8 cellular contexts compared by ENCODE assay signal in genomic region chr2:40244251-40245010, GRCh38.
DNase-seq lines count a peak whose midpoint lies in the region; ATAC-seq and TF ChIP-seq lines count a peak whose summit lies in the region.

No MANE protein-coding gene starts in this region.

- no peak overlapping the region for H2AFZ ChIP-seq in Karpas-422 (ENCODE audit: low read length)
- H2AFZ ChIP-seq in fibroblast of lung (ENCODE audit: low read length), result no peak overlapping the region

- H3K4me1 ChIP-seq in Karpas-422 (ENCODE audit: low read length) (peaks cover 3% of the 10 kb centered on the region), fibroblast of lung (ENCODE audit: control insufficient read depth, extremely low read depth, insufficient read depth, low read length) (peaks cover 17% of the 10 kb centered on the region)

- H3K9me3 Mint-ChIP-seq in neural crest cell (peaks cover 2% of the 10 kb centered on the region), natural killer cell (no peaks in the 10 kb centered on the region)

- H3K4me3 Mint-ChIP-seq in neural crest cell, result no peak overlapping the region
- H3K4me3 Mint-ChIP-seq in natural killer cell, result no peak overlapping the region

- no peaks in the 10 kb centered on the region for H3K9me3 ChIP-seq in Karpas-422 (ENCODE audit: low read length)
- no peaks in the 10 kb centered on the region for H3K9me3 ChIP-seq in fibroblast of lung (ENCODE audit: control insufficient read depth, insufficient read depth, low read depth, low read length)

- H3K27me3 Mint-ChIP-seq in neural crest cell (ENCODE audit: low read depth) (no peaks in the 10 kb centered on the region), natural killer cell (ENCODE audit: low read depth in 2 of 2) (no peaks in the 10 kb centered on the region)

- H4K20me1 ChIP-seq in Karpas-422 (ENCODE audit: insufficient read depth, low read depth, low read length), result no peaks in the 10 kb centered on the region
- no peaks in the 10 kb centered on the region for H4K20me1 ChIP-seq in fibroblast of lung (ENCODE audit: control insufficient read depth, extremely low read depth, insufficient read depth, low read length)

- H3K27ac Mint-ChIP-seq in neural crest cell (ENCODE audit: unreplicated experiment) (peak overlapping the region; percentile 8), natural killer cell (no peak overlapping the region)

- ATAC-seq in GM21390 (IDR thresholded peaks at IDR 0.05; ENCODE audit: unreplicated experiment), result peak; percentile 85
- ATAC-seq in natural killer cell, result no peak

- H3K4me1 Mint-ChIP-seq in neural crest cell (peaks cover 23% of the 10 kb centered on the region), natural killer cell (no peaks in the 10 kb centered on the region)

- intact Hi-C loops in natural killer cell (cut with micrococcal nuclease), result no loop called here

- H3K27me3 ChIP-seq in Karpas-422 (ENCODE audit: low read length) (no peaks in the 10 kb centered on the region), fibroblast of lung (ENCODE audit: control insufficient read depth, insufficient read depth, low read length) (no peaks in the 10 kb centered on the region)

- CTCF ChIA-PET in RWPE1 (lab: Yijun Ruan, JAX), result interaction anchor here (0.6 to 1.3 kb wide), 8 partner anchors 10 to 514 kb away, joined by 3 to 11 read pairs (median 4); no protein-coding TSS in a partner anchor

- H3K79me2 ChIP-seq in Karpas-422 (ENCODE audit: low read length), result no peaks in the 10 kb centered on the region
- no peaks in the 10 kb centered on the region for H3K79me2 ChIP-seq in fibroblast of lung (ENCODE audit: control insufficient read depth, insufficient read depth, low read length)

- POLR2A ChIA-PET in RWPE1 (lab: Yijun Ruan, JAX; ENCODE audit: low non-redundant PET), result no interaction called here

- H3K9me2 ChIP-seq in Karpas-422 (replicated peaks; ENCODE audit: insufficient read depth, low read length), result no peaks in the 10 kb centered on the region

- peak; percentile 42 for TF ChIP-seq CTCF in RWPE1 (conservative IDR thresholded peaks at IDR 0.05; ENCODE audit: low read depth)
- TF ChIP-seq CTCF in fibroblast of lung (conservative IDR thresholded peaks at IDR 0.05 in 1 of 2, IDR thresholded peaks at IDR 0.05 in 1 of 2; ENCODE audit: low read depth in 1 of 2, low read length in 2 of 2), result peak; percentile 70 to 74
- TF ChIP-seq CTCF in neural crest cell (conservative IDR thresholded peaks at IDR 0.05), result peak; percentile 62
- no peak for TF ChIP-seq CTCF in natural killer cell (IDR thresholded peaks at IDR 0.05)

- H3K36me3 ChIP-seq in Karpas-422 (ENCODE audit: insufficient read depth, low read length) (no peaks in the 10 kb centered on the region), fibroblast of lung (ENCODE audit: control insufficient read depth, insufficient read depth, low read length) (no peaks in the 10 kb centered on the region)

- H3K4me2 ChIP-seq in Karpas-422 (ENCODE audit: low read depth, low read length, poor library complexity, severe bottlenecking) (no peak overlapping the region), fibroblast of lung (ENCODE audit: extremely low read depth, insufficient read depth, low read length) (peak overlapping the region; percentile 30)

- peak; percentile 72 for DNase-seq in DMS 273 (lab: John Stamatoyannopoulos, UW; ENCODE audit: unreplicated experiment)
- no peak for DNase-seq in DMS 273 treated with DMSO at 0.1 percent for 48 hours (lab: John Stamatoyannopoulos, UW)
- peak; percentile 78 for DNase-seq in Karpas-422
- peak; percentile 36 for DNase-seq in RWPE1 (ENCODE audit: low spot score)
- peak; percentile 70 to 82 for DNase-seq in fibroblast of lung (ENCODE audit: low read depth in 2 of 2)
- no peak for DNase-seq in neural crest cell (ENCODE audit: low read depth, low spot score)
- no peak for DNase-seq in natural killer cell

- H3K27ac ChIP-seq in Karpas-422 (ENCODE audit: low read length) (no peak overlapping the region), RWPE1 (no peak overlapping the region), fibroblast of lung (ENCODE audit: insufficient read depth, low read length) (peak overlapping the region; percentile 35)

- H3K36me3 Mint-ChIP-seq in neural crest cell (ENCODE audit: low read depth) (no peaks in the 10 kb centered on the region), natural killer cell (no peaks in the 10 kb centered on the region)

- H3K4me3 ChIP-seq in Karpas-422 (ENCODE audit: low read length), result no peak overlapping the region
- no peak overlapping the region for H3K4me3 ChIP-seq in fibroblast of lung (replicated peaks in 1 of 4; ENCODE audit: control extremely low read depth in 1 of 4, insufficient read depth in 1 of 4, low read depth in 3 of 4, low read length in 4 of 4)

- no peak overlapping the region for H3K9ac ChIP-seq in Karpas-422 (ENCODE audit: low read length)
- H3K9ac ChIP-seq in fibroblast of lung (ENCODE audit: insufficient read depth, low read length), result no peak overlapping the region

Comparison
In these comparisons a context has a peak if more than half of its experiments do, and no peak if none do; other contexts are left out.
1. DNase-seq: peak in DMS 273 (single experiment), Karpas-422 (single experiment), RWPE1 (single experiment) and fibroblast of lung (2 of 2); none in DMS 273 treated with DMSO at 0.1 percent for 48 hours (single experiment), neural crest cell (single experiment) and natural killer cell (single experiment).